ENCODE assay signal across 19 cellular contexts in genomic region chr12:47856094-47856493, GRCh38. TPM values are rescaled to one million over a fixed set of nuclear protein-coding genes. Genes with fewer than 3 reads are reported as not detected.
DNase-seq lines count a peak whose midpoint lies in the region; ATAC-seq and TF ChIP-seq lines count a peak whose summit lies in the region.
"Had no signal": no experiment of that assay in that cellular context is flagged by ENCODE, and none has a peak within 500 bp of the region (broad histone marks: within the 10 kb centered on the region; RNA-seq: fewer than 3 reads in every experiment).

No MANE protein-coding gene starts in this region.

- H3K27me3 ChIP-seq in parathyroid adenoma (ENCODE audit: control insufficient read depth, insufficient read depth, low read length): no peaks in the 10 kb centered on the region
- H3K27me3 ChIP-seq: BLaER1 had no signal

- no peaks in the 10 kb centered on the region for H3K9me3 ChIP-seq in parathyroid adenoma (ENCODE audit: control insufficient read depth, low read length)
- H3K9me3 ChIP-seq: BLaER1, Caco-2 had no signal

- H3K27ac Mint-ChIP-seq in activated CD4-positive, alpha-beta T cell treated with anti-CD3 and anti-CD28 coated beads, Interleukin-2, amount 10 ng/mL, durations not matched to agents 24 days and 14 days: peak overlapping the region; percentile 25
- peak overlapping the region; percentile 25 for H3K27ac Mint-ChIP-seq in activated T-helper 2 cell treated with anti-CD3 and anti-CD28 coated beads, Interferon-gamma antibody, Interleukin-2, Interleukin-4, amounts not matched to agents 10 μg/mL and 5 μg/mL and 100 μg/mL, durations not matched to agents 14 hours and 24 hours and 36 hours
- H3K27ac Mint-ChIP-seq: B cell; CD4-positive, CD25-positive, alpha-beta regulatory T cell; CD8-positive, alpha-beta T cell; GM23338; H9; HFFc6 had no signal

- H3K4me2 ChIP-seq in parathyroid adenoma (ENCODE audit: low read length): no peak overlapping the region
- H3K4me2 ChIP-seq: BLaER1, GM23338 had no signal

- H3K4me1 ChIP-seq in parathyroid adenoma: peaks cover 34% of the 10 kb centered on the region
- H3K4me1 ChIP-seq: BLaER1 had no signal

- H3K9me3 Mint-ChIP-seq in activated CD4-positive, alpha-beta T cell treated with anti-CD3 and anti-CD28 coated beads, Interleukin-2, amount 10 ng/mL, durations not matched to agents 24 days and 14 days: no peaks in the 10 kb centered on the region
- no peaks in the 10 kb centered on the region for H3K9me3 Mint-ChIP-seq in activated T-helper 2 cell treated with anti-CD3 and anti-CD28 coated beads, Interferon-gamma antibody, Interleukin-2, Interleukin-4, amounts not matched to agents 10 μg/mL and 5 μg/mL and 100 μg/mL, durations not matched to agents 14 hours and 24 hours and 36 hours
- H3K9me3 Mint-ChIP-seq: CD4-positive, CD25-positive, alpha-beta regulatory T cell; CD8-positive, alpha-beta T cell; GM23338; H9; HFFc6 had no signal

- no peak for TF ChIP-seq CTCF in parathyroid adenoma (IDR thresholded peaks at IDR 0.05)

- H3K4me3 Mint-ChIP-seq in activated CD4-positive, alpha-beta T cell treated with anti-CD3 and anti-CD28 coated beads, Interleukin-2, amount 10 ng/mL, durations not matched to agents 24 days and 14 days: no peak overlapping the region
- H3K4me3 Mint-ChIP-seq in activated T-helper 2 cell treated with anti-CD3 and anti-CD28 coated beads, Interferon-gamma antibody, Interleukin-2, Interleukin-4, amounts not matched to agents 10 μg/mL and 5 μg/mL and 100 μg/mL, durations not matched to agents 14 hours and 24 hours and 36 hours (ENCODE audit: low read depth): no peak overlapping the region
- H3K4me3 Mint-ChIP-seq: B cell; CD4-positive, CD25-positive, alpha-beta regulatory T cell; CD8-positive, alpha-beta T cell; GM23338; H9; HFFc6 had no signal

- H3K79me2 ChIP-seq in parathyroid adenoma: peaks cover 11% of the 10 kb centered on the region

- H3K36me3 Mint-ChIP-seq in activated CD4-positive, alpha-beta T cell treated with anti-CD3 and anti-CD28 coated beads, Interleukin-2, amount 10 ng/mL, durations not matched to agents 24 days and 14 days (ENCODE audit: low read depth): peaks cover 80% of the 10 kb centered on the region
- H3K36me3 Mint-ChIP-seq in activated T-helper 2 cell treated with anti-CD3 and anti-CD28 coated beads, Interferon-gamma antibody, Interleukin-2, Interleukin-4, amounts not matched to agents 10 μg/mL and 5 μg/mL and 100 μg/mL, durations not matched to agents 14 hours and 24 hours and 36 hours (ENCODE audit: low read depth): peaks cover 91% of the 10 kb centered on the region
- H3K36me3 Mint-ChIP-seq: CD8-positive, alpha-beta T cell had no signal

- intact Hi-C loops in activated CD4-positive, alpha-beta T cell treated with anti-CD3 and anti-CD28 coated beads, Interleukin-2, amount 10 ng/mL, durations not matched to agents 24 days and 14 days (cut with micrococcal nuclease): no loop called here
- intact Hi-C loops in activated T-helper 2 cell treated with anti-CD3 and anti-CD28 coated beads, Interferon-gamma antibody, Interleukin-2, Interleukin-4, amounts not matched to agents 10 μg/mL and 5 μg/mL and 100 μg/mL, durations not matched to agents 14 hours and 24 hours and 36 hours (cut with micrococcal nuclease): no loop called here

- no peaks in the 10 kb centered on the region for H3K36me3 ChIP-seq in parathyroid adenoma (ENCODE audit: control insufficient read depth, insufficient read depth, low read length)

- no peak for DNase-seq in activated CD4-positive, alpha-beta T cell treated with anti-CD3 and anti-CD28 coated beads, Interleukin-2, amount 10 ng/mL, durations not matched to agents 24 days and 14 days
- DNase-seq in activated CD4-positive, alpha-beta T cell treated with anti-CD3 and anti-CD28 coated beads for 4 hours: no peak
- no peak for DNase-seq in activated T-helper 2 cell treated with anti-CD3 and anti-CD28 coated beads, Interferon-gamma antibody, Interleukin-2, Interleukin-4, amounts not matched to agents 10 μg/mL and 5 μg/mL and 100 μg/mL, durations not matched to agents 14 hours and 24 hours and 36 hours (ENCODE audit: low spot score)
- DNase-seq: CD4-positive, CD25-positive, alpha-beta regulatory T cell; CD8-positive, alpha-beta T cell; DMS153; DND-41; HFFc6 had no signal

- H3K9ac ChIP-seq in parathyroid adenoma: no peak overlapping the region
- H3K9ac ChIP-seq: BLaER1 had no signal

- peaks cover 42% of the 10 kb centered on the region for H3K4me1 Mint-ChIP-seq in activated CD4-positive, alpha-beta T cell treated with anti-CD3 and anti-CD28 coated beads, Interleukin-2, amount 10 ng/mL, durations not matched to agents 24 days and 14 days
- peaks cover 38% of the 10 kb centered on the region for H3K4me1 Mint-ChIP-seq in activated T-helper 2 cell treated with anti-CD3 and anti-CD28 coated beads, Interferon-gamma antibody, Interleukin-2, Interleukin-4, amounts not matched to agents 10 μg/mL and 5 μg/mL and 100 μg/mL, durations not matched to agents 14 hours and 24 hours and 36 hours (ENCODE audit: low read depth)
- H3K4me1 Mint-ChIP-seq: B cell had no signal

- no peak overlapping the region for H2AFZ ChIP-seq in parathyroid adenoma
- H2AFZ ChIP-seq: GM23338 had no signal

- H3K27ac ChIP-seq in parathyroid adenoma: peak overlapping the region; percentile 12
- H3K27ac ChIP-seq: 22Rv1, BLaER1, C4-2B had no signal

- ATAC-seq in GM21360 (IDR thresholded peaks at IDR 0.05; ENCODE audit: unreplicated experiment): no peak
- ATAC-seq in HG03457 (IDR thresholded peaks at IDR 0.05; ENCODE audit: unreplicated experiment): no peak
- ATAC-seq: CD8-positive, alpha-beta T cell; GM23338; HCT116 had no signal

- no peak overlapping the region for H3K4me3 ChIP-seq in parathyroid adenoma (ENCODE audit: low read depth, low read length)
- H3K4me3 ChIP-seq: BLaER1, GM23338 had no signal

- no peaks in the 10 kb centered on the region for H3K27me3 Mint-ChIP-seq in activated CD4-positive, alpha-beta T cell treated with anti-CD3 and anti-CD28 coated beads, Interleukin-2, amount 10 ng/mL, durations not matched to agents 24 days and 14 days
- no peaks in the 10 kb centered on the region for H3K27me3 Mint-ChIP-seq in activated T-helper 2 cell treated with anti-CD3 and anti-CD28 coated beads, Interferon-gamma antibody, Interleukin-2, Interleukin-4, amounts not matched to agents 10 μg/mL and 5 μg/mL and 100 μg/mL, durations not matched to agents 14 hours and 24 hours and 36 hours (ENCODE audit: low read depth)
- H3K27me3 Mint-ChIP-seq: B cell; CD4-positive, CD25-positive, alpha-beta regulatory T cell had no signal

RNA-seq across cellular contexts. Expression of gene HDAC7, which starts 36.4 kb away (rescaled TPM):
- total RNA-seq in activated CD4-positive, alpha-beta T cell treated with anti-CD3 and anti-CD28 coated beads, Interleukin-2, amount 10 ng/mL, durations not matched to agents 24 days and 14 days: 405 and 419 TPM in 2 replicates
- 251 and 253 TPM in 2 replicates for total RNA-seq in activated T-helper 2 cell treated with anti-CD3 and anti-CD28 coated beads, Interferon-gamma antibody, Interleukin-2, Interleukin-4, amounts not matched to agents 10 μg/mL and 5 μg/mL and 100 μg/mL, durations not matched to agents 14 hours and 24 hours and 36 hours

RNA-seq across cellular contexts. Expression of gene VDR, which starts 48.7 kb away (rescaled TPM):
- total RNA-seq in activated CD4-positive, alpha-beta T cell treated with anti-CD3 and anti-CD28 coated beads, Interleukin-2, amount 10 ng/mL, durations not matched to agents 24 days and 14 days: 267 and 277 TPM in 2 replicates
- 312 and 317 TPM in 2 replicates for total RNA-seq in activated T-helper 2 cell treated with anti-CD3 and anti-CD28 coated beads, Interferon-gamma antibody, Interleukin-2, Interleukin-4, amounts not matched to agents 10 μg/mL and 5 μg/mL and 100 μg/mL, durations not matched to agents 14 hours and 24 hours and 36 hours
